ENCODE assay signal across 11 cellular contexts in genomic region chr6:26600759-26601158, GRCh38.
"Had no signal": no experiment of that assay in that cellular context is flagged by ENCODE, and none has a peak within 500 bp of the region (broad histone marks: within the 10 kb centered on the region; RNA-seq: fewer than 3 reads in every experiment).

No MANE protein-coding gene starts in this region.

- H3K27ac Mint-ChIP-seq: WTC11 had no signal

- H3K4me1 ChIP-seq: SJCRH30 had no signal

- ATAC-seq: gastrocnemius medialis, heart left ventricle, pancreas, sciatic nerve, WTC11 had no signal

- H3K9me3 ChIP-seq: gastrocnemius medialis, heart left ventricle, pancreas, SJCRH30, spleen, thyroid gland had no signal

- H3K27ac ChIP-seq: dorsolateral prefrontal cortex, gastrocnemius medialis, heart left ventricle, pancreas, SJCRH30, spleen, thyroid gland had no signal

- H3K4me3 Mint-ChIP-seq: WTC11 had no signal

- DNase-seq: dorsolateral prefrontal cortex, erythroblast, gastrocnemius medialis, heart left ventricle, pancreas, SJCRH30, spleen, T-helper 2 cell, thyroid gland had no signal

- H3K9me3 Mint-ChIP-seq: WTC11 had no signal

- H3K4me3 ChIP-seq: dorsolateral prefrontal cortex, gastrocnemius medialis, heart left ventricle, pancreas, SJCRH30, spleen, thyroid gland had no signal

- H3K27me3 ChIP-seq: dorsolateral prefrontal cortex, gastrocnemius medialis, heart left ventricle, pancreas, SJCRH30, thyroid gland had no signal
